ENCODE assay signal across 8 cellular contexts in genomic region chr2:20868377-20868776, GRCh38. TPM values are rescaled to one million over a fixed set of nuclear protein-coding genes. Genes with fewer than 3 reads are reported as not detected.
DNase-seq lines count a peak whose midpoint lies in the region; ATAC-seq lines count a peak whose summit lies in the region.

No MANE protein-coding gene starts in this region.

- peak; percentile 44 for DNase-seq in activated T-cell treated with anti-CD3 and anti-CD28 coated beads for 24 hours (ENCODE audit: low read depth)
- DNase-seq in stimulated activated CD8-positive, alpha-beta memory T cell treated with anti-CD3 and anti-CD28 coated beads, Interleukin-15, amount 100 ng/mL, for 48 hours (ENCODE audit: low read depth in 2 of 2), result peak; percentile 69 to 73
- no peak for DNase-seq in Right ventricle myocardium inferior (ENCODE audit: missing footprints)
- no peak for DNase-seq in NCI-H146 treated with DMSO at 0.1 percent for 48 hours (lab: John Stamatoyannopoulos, UW; ENCODE audit: unreplicated experiment)
- no peak for DNase-seq in AG20443 (ENCODE audit: low spot score)
- DNase-seq in SHP77 treated with DMSO at 0.1 percent for 48 hours (lab: John Stamatoyannopoulos, UW), result no peak

- intact Hi-C loops in Right ventricle myocardium inferior (cut with DNase I), result no loop called here

- ATAC-seq in GM19351 (IDR thresholded peaks at IDR 0.05; ENCODE audit: unreplicated experiment) (peak; percentile 100), HG03175 (IDR thresholded peaks at IDR 0.05; ENCODE audit: unreplicated experiment) (peak; percentile 100), Right ventricle myocardium inferior (no peak)

RNA-seq across cellular contexts. Expression of gene LDAH, which starts 45.5 kb away (rescaled TPM):
- total RNA-seq in Right ventricle myocardium inferior, result 5.8 TPM

Comparison
In these comparisons a context has a peak if more than half of its experiments do, and no peak if none do; other contexts are left out.
1. DNase-seq: peak in activated T-cell treated with anti-CD3 and anti-CD28 coated beads for 24 hours (single experiment) and stimulated activated CD8-positive, alpha-beta memory T cell treated with anti-CD3 and anti-CD28 coated beads, Interleukin-15, amount 100 ng/mL, for 48 hours (2 of 2); none in Right ventricle myocardium inferior (single experiment), NCI-H146 treated with DMSO at 0.1 percent for 48 hours (single experiment), AG20443 (single experiment) and SHP77 treated with DMSO at 0.1 percent for 48 hours (single experiment).